10 cellular contexts compared by ENCODE assay signal in genomic region chr6:32081168-32081624, GRCh38. TPM values are rescaled to one million over a fixed set of nuclear protein-coding genes. Genes with fewer than 3 reads are reported as not detected.
DNase-seq lines count a peak whose midpoint lies in the region; ATAC-seq and TF ChIP-seq lines count a peak whose summit lies in the region.
"Had no signal": no experiment of that assay in that cellular context is flagged by ENCODE, and none has a peak within 500 bp of the region (broad histone marks: within the 10 kb centered on the region; RNA-seq: fewer than 3 reads in every experiment).

No MANE protein-coding gene starts in this region.

- ATAC-seq in activated CD8-positive, alpha-beta T cell treated with anti-CD3 and anti-CD28 coated beads for 36 hours = no peak

- intact Hi-C loops in posterior vena cava (cut with DNase I) = no loop called here
- intact Hi-C loops in activated CD8-positive, alpha-beta T cell treated with anti-CD3 and anti-CD28 coated beads for 36 hours (cut with micrococcal nuclease) = no loop called here

- no peaks in the 10 kb centered on the region for H3K9me3 Mint-ChIP-seq in activated CD8-positive, alpha-beta T cell treated with anti-CD3 and anti-CD28 coated beads for 36 hours
- H3K9me3 Mint-ChIP-seq: activated naive CD4-positive, alpha-beta T cell treated with anti-CD3 and anti-CD28 coated beads, Interleukin-2, amount 50 U/mL, for 72 hours had no signal

- DNase-seq in EH (ENCODE audit: low read depth) = peak; percentile 97
- peak; percentile 94 for DNase-seq in RPMI7951 (ENCODE audit: low read depth)
- peak; percentile 88 for DNase-seq in fibroblast of mammary gland (ENCODE audit: low read depth)
- DNase-seq in posterior vena cava (ENCODE audit: low spot score) = peak; percentile 95
- no peak for DNase-seq in activated CD8-positive, alpha-beta T cell treated with anti-CD3 and anti-CD28 coated beads for 36 hours
- DNase-seq in AML-193 (lab: John Stamatoyannopoulos, UW) = no peak
- no peak for DNase-seq in DMS53 treated with DMSO at 0.1 percent for 48 hours (lab: John Stamatoyannopoulos, UW; ENCODE audit: unreplicated experiment)
- no peak for DNase-seq in GM19238 (ENCODE audit: insufficient read length, low spot score)
- DNase-seq: stimulated activated CD8-positive, alpha-beta memory T cell treated with anti-CD3 and anti-CD28 coated beads, Interleukin-4, amount 100 ng/mL, for 48 hours had no signal

- no peak overlapping the region for H3K4me3 ChIP-seq in fibroblast of mammary gland (ENCODE audit: control insufficient read depth, low read depth, low read length)

- CTCF ChIA-PET in activated CD8-positive, alpha-beta T cell treated with anti-CD3 and anti-CD28 coated beads for 36 hours (lab: Charles Lee) = interaction anchor here (1.5 kb wide), 1 partner anchor 48 kb away, joined by 3 read pairs; no protein-coding TSS in a partner anchor

- peaks cover 3% of the 10 kb centered on the region for H3K4me1 Mint-ChIP-seq in activated CD8-positive, alpha-beta T cell treated with anti-CD3 and anti-CD28 coated beads for 36 hours (ENCODE audit: low read depth)

- no peak for TF ChIP-seq CTCF in fibroblast of mammary gland (conservative IDR thresholded peaks at IDR 0.05; ENCODE audit: control insufficient read depth, insufficient read depth, low read depth, low read length)
- no peak for TF ChIP-seq CTCF in activated CD8-positive, alpha-beta T cell treated with anti-CD3 and anti-CD28 coated beads for 36 hours (IDR thresholded peaks at IDR 0.05)

- no peak overlapping the region for H3K27ac Mint-ChIP-seq in activated CD8-positive, alpha-beta T cell treated with anti-CD3 and anti-CD28 coated beads for 36 hours

- peaks cover 21% of the 10 kb centered on the region for H3K27me3 Mint-ChIP-seq in activated CD8-positive, alpha-beta T cell treated with anti-CD3 and anti-CD28 coated beads for 36 hours

- no peaks in the 10 kb centered on the region for H3K36me3 Mint-ChIP-seq in activated CD8-positive, alpha-beta T cell treated with anti-CD3 and anti-CD28 coated beads for 36 hours (ENCODE audit: low read depth)
- H3K36me3 Mint-ChIP-seq: activated naive CD4-positive, alpha-beta T cell treated with anti-CD3 and anti-CD28 coated beads, Interleukin-2, amount 50 U/mL, for 72 hours had no signal

- H3K4me3 Mint-ChIP-seq in activated CD8-positive, alpha-beta T cell treated with anti-CD3 and anti-CD28 coated beads for 36 hours = no peak overlapping the region

- POLR2A ChIA-PET in activated CD8-positive, alpha-beta T cell treated with anti-CD3 and anti-CD28 coated beads for 36 hours (lab: Charles Lee) = no interaction called here

RNA-seq across cellular contexts. Expression of gene TNXB, which starts 27.9 kb away (rescaled TPM):
- 0.12 and 0.20 TPM in 2 replicates for total RNA-seq in RPMI7951 (2014; rRNA removed; shearing (Covaris generic))
- 100 to 1,000 TPM; 189 to 407 TPM for total RNA-seq in posterior vena cava
- total RNA-seq in activated CD8-positive, alpha-beta T cell treated with anti-CD3 and anti-CD28 coated beads for 36 hours = 1 to 10 TPM; 1.8 to 3.7 TPM

RNA-seq across cellular contexts. Expression of gene CYP21A2, which starts 43.0 kb away (rescaled TPM):
- total RNA-seq in RPMI7951 (2014; rRNA removed; shearing (Covaris generic)) = not detected in 2 replicates
- total RNA-seq in posterior vena cava = 1 to 10 TPM in 1 of 2 donors, under 1 TPM in 1; 0.56 to 2.5 TPM
- under 1 TPM; 0.16 to 0.27 TPM for total RNA-seq in activated CD8-positive, alpha-beta T cell treated with anti-CD3 and anti-CD28 coated beads for 36 hours

RNA-seq across cellular contexts. Expression of gene ATF6B, which starts 46.9 kb away (rescaled TPM):
- 20.5 and 23.5 TPM in 2 replicates for total RNA-seq in RPMI7951 (2014; rRNA removed; shearing (Covaris generic))
- 10 to 100 TPM; 39.0 to 63.1 TPM for total RNA-seq in posterior vena cava
- total RNA-seq in activated CD8-positive, alpha-beta T cell treated with anti-CD3 and anti-CD28 coated beads for 36 hours = 10 to 100 TPM; 54.1 to 55.2 TPM

RNA-seq across cellular contexts. Expression of gene FKBPL, which starts 48.9 kb away (rescaled TPM):
- 14.5 and 15.2 TPM in 2 replicates for total RNA-seq in RPMI7951 (2014; rRNA removed; shearing (Covaris generic))
- total RNA-seq in posterior vena cava = 1 to 10 TPM; 2.0 to 2.8 TPM
- total RNA-seq in activated CD8-positive, alpha-beta T cell treated with anti-CD3 and anti-CD28 coated beads for 36 hours = 1 to 10 TPM; 5.3 to 5.8 TPM

Comparison
In these comparisons a context has a peak if more than half of its experiments do, and no peak if none do; other contexts are left out.
1. DNase-seq: peak in EH (single experiment), RPMI7951 (single experiment), fibroblast of mammary gland (single experiment) and posterior vena cava (single experiment); none in activated CD8-positive, alpha-beta T cell treated with anti-CD3 and anti-CD28 coated beads for 36 hours (single experiment), AML-193 (0 of 2), DMS53 treated with DMSO at 0.1 percent for 48 hours (single experiment) and GM19238 (single experiment).
2. RNA of gene TNXB, which starts 27.9 kb away (total RNA-seq): 189 to 407 TPM in posterior vena cava; 1.8 to 3.7 TPM in activated CD8-positive, alpha-beta T cell treated with anti-CD3 and anti-CD28 coated beads for 36 hours and 0.12 to 0.20 TPM in RPMI7951; every median in the first group is over 10 times any median in the second.